ENCODE assay signal across 2 cellular contexts in the genomic region with DNA sequence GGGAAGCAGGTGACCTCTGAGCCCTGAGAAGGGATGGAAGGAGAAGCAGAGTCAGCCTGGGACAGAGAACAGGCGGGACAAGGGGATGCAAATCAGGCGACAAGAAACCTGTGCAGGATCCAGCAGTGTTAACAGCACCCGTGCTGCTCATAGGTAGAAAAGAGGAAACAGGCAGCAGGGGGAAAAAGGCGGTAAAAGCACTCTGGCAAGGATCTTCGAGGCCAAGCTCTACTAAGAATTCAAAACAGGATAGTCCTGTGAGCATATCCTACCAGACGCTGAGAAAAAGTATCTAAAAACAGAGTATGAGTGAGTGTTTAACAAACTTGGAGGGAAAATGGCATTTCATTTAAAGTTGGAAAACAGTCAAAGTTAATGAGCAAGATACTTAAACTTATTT.
TF ChIP-seq lines count a peak whose summit lies in the region.

No MANE protein-coding gene starts in this region.

TF ChIP-seq in HEK293T, 16 proteins besides CTCF, POLR2A, EP300 and RAD21:
- peak; percentile 55 for TF ChIP-seq L3MBTL2 (conservative IDR thresholded peaks at IDR 0.05)
- no peak for TF ChIP-seq ARNT (IDR thresholded peaks at IDR 0.05)
- TF ChIP-seq HDGF (IDR thresholded peaks at IDR 0.05; ENCODE audit: borderline replicate concordance) = no peak

TF ChIP-seq in H1, 55 proteins besides CTCF, POLR2A, EP300 and RAD21:
- no peak for TF ChIP-seq FOSL1 (IDR thresholded peaks at IDR 0.05; ENCODE audit: insufficient read depth, low read depth, low read length)
- TF ChIP-seq, protein P1, sequence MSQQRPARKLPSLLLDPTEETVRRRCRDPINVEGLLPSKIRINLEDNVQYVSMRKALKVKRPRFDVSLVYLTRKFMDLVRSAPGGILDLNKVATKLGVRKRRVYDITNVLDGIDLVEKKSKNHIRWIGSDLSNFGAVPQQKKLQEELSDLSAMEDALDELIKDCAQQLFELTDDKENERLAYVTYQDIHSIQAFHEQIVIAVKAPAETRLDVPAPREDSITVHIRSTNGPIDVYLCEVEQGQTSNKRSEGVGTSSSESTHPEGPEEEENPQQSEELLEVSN (IDR thresholded peaks at IDR 0.05) = peak; percentile 83
- TF ChIP-seq, protein P2, sequence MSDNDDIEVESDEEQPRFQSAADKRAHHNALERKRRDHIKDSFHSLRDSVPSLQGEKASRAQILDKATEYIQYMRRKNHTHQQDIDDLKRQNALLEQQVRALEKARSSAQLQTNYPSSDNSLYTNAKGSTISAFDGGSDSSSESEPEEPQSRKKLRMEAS (IDR thresholded peaks at IDR 0.05) = 0 out of 2 replicates have a peak, but pooled peaks have one; percentile 27
TF ChIP-seq in H1: peak in this region for 2.
